Comparison of ENCODE assay signal across 1 cellular context in the genomic region with DNA sequence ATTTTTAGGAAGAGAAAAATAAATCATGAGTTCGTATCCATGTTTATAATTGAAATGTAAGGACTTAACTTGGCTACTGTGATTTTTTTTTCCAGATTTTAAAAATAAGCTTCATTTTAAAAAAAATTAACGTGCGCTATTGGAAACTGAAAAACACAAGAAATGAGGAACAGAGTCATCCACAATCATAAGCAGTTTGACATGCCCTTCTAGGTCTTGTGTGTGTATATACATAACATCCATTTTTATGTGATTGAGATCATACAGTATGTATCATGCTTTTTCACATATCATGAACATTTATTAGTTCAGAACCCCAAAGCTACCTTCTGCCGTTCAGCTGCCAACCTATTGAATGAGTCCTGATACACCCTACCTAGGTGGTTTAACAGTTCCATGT.
TF ChIP-seq lines count a peak whose summit lies in the region.

No MANE protein-coding gene starts in this region.

TF ChIP-seq in A549, 52 proteins besides CTCF, POLR2A, EP300 and RAD21:
- no peak for TF ChIP-seq ZSCAN20 (CRISPR knock-in tag; IDR thresholded peaks at IDR 0.05)
- TF ChIP-seq KDM5A (IDR thresholded peaks at IDR 0.05) = no peak
- no peak for TF ChIP-seq RFX5 (IDR thresholded peaks at IDR 0.05)
- TF ChIP-seq HDAC2 (IDR thresholded peaks at IDR 0.05) = no peak
- TF ChIP-seq TP53 (CRISPR knock-in tag; IDR thresholded peaks at IDR 0.05) = no peak
- no peak for TF ChIP-seq ZFP36 (IDR thresholded peaks at IDR 0.05; ENCODE audit: borderline replicate concordance, partially characterized antibody)
